10 cellular contexts compared by ENCODE assay signal in genomic region chr11:5818245-5818865, GRCh38. TPM values are rescaled to one million over a fixed set of nuclear protein-coding genes. Genes with fewer than 3 reads are reported as not detected.
DNase-seq lines count a peak whose midpoint lies in the region; ATAC-seq, FAIRE-seq and TF ChIP-seq lines count a peak whose summit lies in the region.
"Had no signal": no experiment of that assay in that cellular context is flagged by ENCODE, and none has a peak within 500 bp of the region (broad histone marks: within the 10 kb centered on the region; RNA-seq: fewer than 3 reads in every experiment).

No MANE protein-coding gene starts in this region.

- no peaks in the 10 kb centered on the region for H3K4me1 ChIP-seq in IMR-90 (ENCODE audit: control insufficient read depth, insufficient read depth, low read length)

- in situ Hi-C loops in IMR-90 (cut with MboI; ENCODE audit: low sequenced_read_pairs): no loop called here

- POLR2A ChIA-PET in IMR-90 (lab: Charles Lee; ENCODE audit: unreplicated experiment): no interaction called here

- H2BK15ac ChIP-seq in IMR-90 (ENCODE audit: low read depth, low read length): no peak overlapping the region

- H3K4me3 ChIP-seq in IMR-90 (ENCODE audit: insufficient read depth, low read depth, low read length) (peak overlapping the region; percentile 18; the same call in 1 of the 2 replicates), fibroblast of the aortic adventitia (ENCODE audit: low read depth, low read length) (peak overlapping the region; percentile 6)

- no peak overlapping the region for H2AK5ac ChIP-seq in IMR-90 (ENCODE audit: low read depth, low read length)

- no peaks in the 10 kb centered on the region for H4K20me1 ChIP-seq in IMR-90 (ENCODE audit: insufficient read depth, low read length)

- no peak for TF ChIP-seq CTCF in IMR-90 (conservative IDR thresholded peaks at IDR 0.05; ENCODE audit: low read depth, low read length)
- TF ChIP-seq CTCF in fibroblast of the aortic adventitia (IDR thresholded peaks at IDR 0.05; ENCODE audit: insufficient read depth, low read length): no peak

- no peak overlapping the region for H3K23ac ChIP-seq in IMR-90 (ENCODE audit: low read depth, low read length)

- ATAC-seq in GM21381 (IDR thresholded peaks at IDR 0.05; ENCODE audit: unreplicated experiment) (peak; percentile 62), IMR-90 (ENCODE audit: low read depth) (no peak)

- DNase-seq in GM12891 (ENCODE audit: insufficient read length, low spot score): no peak
- DNase-seq in IMR-90: no peak
- DNase-seq in fibroblast of the aortic adventitia (ENCODE audit: low read depth): no peak
- no peak for DNase-seq in hippocampal formation (lab: John Stamatoyannopoulos, UW)
- DNase-seq in NCI-H2029 (lab: John Stamatoyannopoulos, UW): no peak
- DNase-seq in nucleus accumbens (lab: John Stamatoyannopoulos, UW): no peak
- no peak for DNase-seq in occipital lobe (lab: John Stamatoyannopoulos, UW)
- DNase-seq: NCI-H446 had no signal

- H3K27ac ChIP-seq in IMR-90 (ENCODE audit: insufficient read depth, low read length): no peak overlapping the region

- H3K36me3 ChIP-seq in IMR-90 (ENCODE audit: control insufficient read depth, insufficient read depth, low read length): no peaks in the 10 kb centered on the region

- H3K14ac ChIP-seq in IMR-90 (replicated peaks; ENCODE audit: low read depth, low read length): no peak overlapping the region

- no TSS peak for BruUV-seq in IMR-90 (replicated peaks; lab: Mats Ljungman, UMichigan)

- H3K4me2 ChIP-seq in IMR-90 (ENCODE audit: low read depth, low read length): peak overlapping the region; percentile 76; the same call in 1 of the 2 replicates

- no peak overlapping the region for H2AK9ac ChIP-seq in IMR-90 (replicated peaks; ENCODE audit: low read depth, low read length, poor library complexity)

- dilution Hi-C loops in IMR-90 (cut with HindIII; ENCODE audit: low sequenced_read_pairs, unreplicated experiment): no loop called here

- intact Hi-C loops in IMR-90 (cut with micrococcal nuclease): no loop called here

- TF ChIP-seq POLR2A in GM12891 (IDR thresholded peaks at IDR 0.05; ENCODE audit: low read depth, low read length) (no peak), IMR-90 (IDR thresholded peaks at IDR 0.05; ENCODE audit: low read depth, low read length) (no peak)

- no peaks in the 10 kb centered on the region for H3K79me1 ChIP-seq in IMR-90 (ENCODE audit: low read depth in 1 of 2, low read length in 2 of 2)

- no peaks in the 10 kb centered on the region for H3K9me3 ChIP-seq in IMR-90 (ENCODE audit: control insufficient read depth, insufficient read depth, low read length)

- no CpG with 5 or more reads among the region's 1 CpG for WGBS in IMR-90 (ENCODE audit: extremely low coverage in 2 of 2, insufficient read length in 1 of 2), 2 experiments

- CTCF ChIA-PET in IMR-90 (lab: Yijun Ruan, JAX): no interaction called here

- H4K5ac ChIP-seq in IMR-90 (ENCODE audit: low read depth, low read length): no peak overlapping the region

- no peak overlapping the region for H3K18ac ChIP-seq in IMR-90 (ENCODE audit: low read depth, low read length)

- H2BK20ac ChIP-seq in IMR-90 (ENCODE audit: low read depth, low read length): no peak overlapping the region

- no peak overlapping the region for H4K91ac ChIP-seq in IMR-90 (ENCODE audit: insufficient read depth, low read depth, low read length)

- no peak overlapping the region for H2BK120ac ChIP-seq in IMR-90 (ENCODE audit: low read depth, low read length)

- TF ChIP-seq RAD21 in IMR-90 (IDR thresholded peaks at IDR 0.05; ENCODE audit: low read length): no peak

- no peak overlapping the region for H3K56ac ChIP-seq in IMR-90 (ENCODE audit: extremely low read depth, insufficient read depth, low read length)

- no peak overlapping the region for H3K9ac ChIP-seq in IMR-90 (ENCODE audit: low read depth, low read length)

- no peak overlapping the region for H2AFZ ChIP-seq in IMR-90 (replicated peaks; ENCODE audit: low read length, poor library complexity)

- no peak overlapping the region for H4K8ac ChIP-seq in IMR-90 (ENCODE audit: low read depth in 2 of 2, low read length in 2 of 2)

- no peak overlapping the region for H2BK5ac ChIP-seq in IMR-90 (ENCODE audit: low read depth, low read length, poor library complexity, severe bottlenecking)

- H3K9me1 ChIP-seq in IMR-90 (ENCODE audit: insufficient read depth, low read length): no peaks in the 10 kb centered on the region

- H3K4ac ChIP-seq in IMR-90 (ENCODE audit: low read depth, low read length): no peak overlapping the region

- peak; percentile 65 for FAIRE-seq in GM12891 (lab: Jason Lieb, UNC)

- no peaks in the 10 kb centered on the region for H3K27me3 ChIP-seq in IMR-90 (ENCODE audit: control insufficient read depth, insufficient read depth, low read length)

TF ChIP-seq in GM12891, 5 proteins besides CTCF, POLR2A, EP300 and RAD21:
- no peak for TF ChIP-seq SPI1 (IDR thresholded peaks at IDR 0.05; ENCODE audit: low read depth, low read length)
- no peak for TF ChIP-seq POU2F2 (IDR thresholded peaks at IDR 0.05; ENCODE audit: low read depth, low read length)
- TF ChIP-seq POLR2AphosphoS5 (IDR thresholded peaks at IDR 0.05; ENCODE audit: low read depth, low read length): no peak
- TF ChIP-seq TAF1 (IDR thresholded peaks at IDR 0.05; ENCODE audit: low read depth, low read length): no peak

TF ChIP-seq in IMR-90, 13 proteins besides CTCF, POLR2A, EP300 and RAD21:
- TF ChIP-seq BHLHE40 (IDR thresholded peaks at IDR 0.05; ENCODE audit: low read depth, low read length) (no peak), CEBPB (IDR thresholded peaks at IDR 0.05; ENCODE audit: low read depth, low read length) (no peak), MXI1 (IDR thresholded peaks at IDR 0.05; ENCODE audit: borderline replicate concordance, low read depth, low read length) (no peak), RFX5 (IDR thresholded peaks at IDR 0.05; ENCODE audit: low read depth, low read length) (no peak), MAFK (IDR thresholded peaks at IDR 0.05; ENCODE audit: low read depth, low read length) (no peak), CHD1 (IDR thresholded peaks at IDR 0.05; ENCODE audit: low read depth, low read length) (no peak)

RNA-seq across cellular contexts. Expression of gene OR52N2, which starts 9.6 kb away (rescaled TPM):
- 0.26 TPM for polyA plus RNA-seq in GM12891 (2012; ENCODE audit: low read depth, missing spikeins)
- total RNA-seq in IMR-90 (2012; rRNA removed) (not detected in 2 replicates), fibroblast of the aortic adventitia (ENCODE audit: low replicate concordance) (not detected in 2 replicates), occipital lobe (not detected)
- polyA plus RNA-seq in IMR-90 (2012; rRNA removed): not detected in 2 replicates
- polyA plus RNA-seq in IMR-90 (2012; cell fraction: cytosol; rRNA removed): not detected in 2 replicates
- not detected in 2 replicates for polyA plus RNA-seq in IMR-90 (2012; cell fraction: nucleus; rRNA removed; ENCODE audit: low replicate concordance)
- total RNA-seq: subcutaneous adipose tissue had no signal

RNA-seq across cellular contexts. Expression of gene OR52E6, which starts 23.3 kb away (rescaled TPM):
- not detected for polyA plus RNA-seq in GM12891 (2012; ENCODE audit: low read depth, missing spikeins)
- total RNA-seq in IMR-90 (2012; rRNA removed) (not detected in 2 replicates), fibroblast of the aortic adventitia (ENCODE audit: low replicate concordance) (not detected in 2 replicates), occipital lobe (not detected)
- polyA plus RNA-seq in IMR-90 (2012; rRNA removed): not detected in 2 replicates
- not detected in 2 replicates for polyA plus RNA-seq in IMR-90 (2012; cell fraction: cytosol; rRNA removed)
- polyA plus RNA-seq in IMR-90 (2012; cell fraction: nucleus; rRNA removed; ENCODE audit: low replicate concordance): not detected in 2 replicates
- total RNA-seq: subcutaneous adipose tissue had no signal

RNA-seq across cellular contexts. Expression of gene OR52N1, which starts 27.3 kb away (rescaled TPM):
- polyA plus RNA-seq in GM12891 (2012; ENCODE audit: low read depth, missing spikeins): not detected
- total RNA-seq in IMR-90 (2012; rRNA removed) (not detected in 2 replicates), fibroblast of the aortic adventitia (ENCODE audit: low replicate concordance) (not detected in 2 replicates), occipital lobe (not detected)
- not detected in 2 replicates for polyA plus RNA-seq in IMR-90 (2012; rRNA removed)
- not detected in 2 replicates for polyA plus RNA-seq in IMR-90 (2012; cell fraction: cytosol; rRNA removed)
- polyA plus RNA-seq in IMR-90 (2012; cell fraction: nucleus; rRNA removed; ENCODE audit: low replicate concordance): not detected in 2 replicates
- total RNA-seq: subcutaneous adipose tissue had no signal

RNA-seq across cellular contexts. Expression of gene OR52N5, which starts 35.2 kb away (rescaled TPM):
- polyA plus RNA-seq in GM12891 (2012; ENCODE audit: low read depth, missing spikeins): not detected
- total RNA-seq in IMR-90 (2012; rRNA removed): not detected in 2 replicates
- polyA plus RNA-seq in IMR-90 (2012; rRNA removed): not detected in 2 replicates
- not detected in 2 replicates for polyA plus RNA-seq in IMR-90 (2012; cell fraction: cytosol; rRNA removed)
- polyA plus RNA-seq in IMR-90 (2012; cell fraction: nucleus; rRNA removed; ENCODE audit: low replicate concordance): not detected in 2 replicates
- under 0.01 TPM in 1 of 2 replicates, not detected in the other for total RNA-seq in fibroblast of the aortic adventitia (ENCODE audit: low replicate concordance)
- total RNA-seq in occipital lobe: not detected

RNA-seq across cellular contexts. Expression of gene OR52E8, which starts 39.1 kb away (rescaled TPM):
- polyA plus RNA-seq in GM12891 (2012; ENCODE audit: low read depth, missing spikeins): not detected
- total RNA-seq in IMR-90 (2012; rRNA removed) (not detected in 2 replicates), fibroblast of the aortic adventitia (ENCODE audit: low replicate concordance) (not detected in 2 replicates), occipital lobe (not detected)
- polyA plus RNA-seq in IMR-90 (2012; rRNA removed): not detected in 2 replicates
- polyA plus RNA-seq in IMR-90 (2012; cell fraction: cytosol; rRNA removed): not detected in 2 replicates
- polyA plus RNA-seq in IMR-90 (2012; cell fraction: nucleus; rRNA removed; ENCODE audit: low replicate concordance): not detected in 2 replicates
- total RNA-seq: subcutaneous adipose tissue had no signal
